In the genomic region with DNA sequence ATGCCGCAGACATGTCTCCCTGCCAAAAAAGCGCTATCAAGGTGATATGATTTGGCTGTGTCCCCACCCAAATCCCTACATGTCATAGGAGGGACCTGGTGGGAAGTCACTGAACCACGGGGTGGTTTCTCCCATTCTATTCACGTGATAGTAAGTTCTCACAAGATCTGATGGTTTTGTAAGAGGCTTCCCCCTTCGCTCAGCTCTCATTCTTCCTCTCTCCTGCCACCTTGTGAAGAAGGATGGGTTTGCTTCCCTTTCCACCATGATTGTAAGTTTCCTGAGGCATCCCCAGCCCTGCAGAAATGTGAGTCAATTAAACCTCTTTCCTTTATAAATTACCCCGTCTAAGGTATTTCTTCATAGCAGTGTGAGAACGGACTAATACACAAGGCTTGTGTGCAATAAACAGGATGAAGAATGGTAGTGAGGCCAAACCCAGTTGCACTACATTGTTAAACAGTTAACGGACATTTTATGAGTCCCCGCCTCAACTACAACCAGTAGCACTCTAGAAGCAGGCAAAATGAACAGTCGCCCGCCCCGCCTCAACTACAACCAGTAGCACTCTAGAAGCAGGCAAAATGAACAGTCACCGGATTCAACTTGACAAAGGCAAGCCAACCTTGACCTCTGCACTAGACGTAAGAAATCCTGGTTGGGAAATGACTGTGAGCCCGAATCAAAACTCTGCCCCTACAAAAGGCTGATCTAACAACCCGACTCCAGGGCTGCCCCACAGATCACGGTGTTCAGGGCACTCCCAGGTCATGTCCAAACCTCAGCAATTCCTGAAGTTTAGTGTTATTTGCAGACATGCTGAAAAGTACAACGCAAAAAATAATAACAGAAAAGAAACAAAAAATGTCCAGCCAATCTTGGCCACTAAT, we compare ENCODE assay signal across 9 cellular contexts. TPM values are rescaled to one million over a fixed set of nuclear protein-coding genes. Genes with fewer than 3 reads are reported as not detected.
DNase-seq lines count a peak whose midpoint lies in the region; ATAC-seq and TF ChIP-seq lines count a peak whose summit lies in the region.
"Had no signal": no experiment of that assay in that cellular context is flagged by ENCODE, and none has a peak within 500 bp of the region (broad histone marks: within the 10 kb centered on the region; RNA-seq: fewer than 3 reads in every experiment).

No MANE protein-coding gene starts in this region.

- no peak overlapping the region for H3K9ac ChIP-seq in fibroblast of lung (ENCODE audit: insufficient read depth, low read length)

- no peak overlapping the region for H3K27ac ChIP-seq in fibroblast of lung (ENCODE audit: insufficient read depth, low read length)

- peaks cover 78% of the 10 kb centered on the region for H3K36me3 Mint-ChIP-seq in stimulated activated effector memory CD8-positive, alpha-beta T cell treated with anti-CD3 and anti-CD28 coated beads, Interleukin-12 subunit alpha, Interleukin-12 subunit beta, amount 100 ng/mL, for 72 hours
- peaks cover 21% of the 10 kb centered on the region for H3K36me3 Mint-ChIP-seq in activated naive CD8-positive, alpha-beta T cell treated with anti-CD3 and anti-CD28 coated beads, Interleukin-2, amount 50 U/mL, for 24 hours (ENCODE audit: low read depth)

- H3K27me3 Mint-ChIP-seq in activated naive CD8-positive, alpha-beta T cell treated with anti-CD3 and anti-CD28 coated beads, Interleukin-2, amount 50 U/mL, for 24 hours: no peaks in the 10 kb centered on the region

- H3K27me3 ChIP-seq in fibroblast of lung (ENCODE audit: control insufficient read depth, insufficient read depth, low read length): no peaks in the 10 kb centered on the region

- no peaks in the 10 kb centered on the region for H4K20me1 ChIP-seq in fibroblast of lung (ENCODE audit: control insufficient read depth, extremely low read depth, insufficient read depth, low read length)

- H3K4me2 ChIP-seq in fibroblast of lung (ENCODE audit: extremely low read depth, insufficient read depth, low read length): no peak overlapping the region

- peaks cover 1% of the 10 kb centered on the region for H3K36me3 ChIP-seq in fibroblast of lung (ENCODE audit: control insufficient read depth, insufficient read depth, low read length)

- H3K4me1 ChIP-seq in fibroblast of lung (ENCODE audit: control insufficient read depth, extremely low read depth, insufficient read depth, low read length): peaks cover 19% of the 10 kb centered on the region

- H3K4me3 ChIP-seq in fibroblast of lung (replicated peaks in 1 of 4; ENCODE audit: control extremely low read depth in 1 of 4, insufficient read depth in 1 of 4, low read depth in 3 of 4, low read length in 4 of 4): no peak overlapping the region

- peak in 1 of 2 donors; percentile 29 for TF ChIP-seq CTCF in fibroblast of lung (conservative IDR thresholded peaks at IDR 0.05 in 1 of 2, IDR thresholded peaks at IDR 0.05 in 1 of 2; ENCODE audit: low read depth in 1 of 2, low read length in 2 of 2)

- no peaks in the 10 kb centered on the region for H3K79me2 ChIP-seq in fibroblast of lung (ENCODE audit: control insufficient read depth, insufficient read depth, low read length)

- H3K4me3 Mint-ChIP-seq in stimulated activated effector memory CD8-positive, alpha-beta T cell treated with anti-CD3 and anti-CD28 coated beads, Interleukin-12 subunit alpha, Interleukin-12 subunit beta, amount 100 ng/mL, for 72 hours: no peak overlapping the region
- no peak overlapping the region for H3K4me3 Mint-ChIP-seq in activated naive CD8-positive, alpha-beta T cell treated with anti-CD3 and anti-CD28 coated beads, Interleukin-2, amount 50 U/mL, for 24 hours

- peak overlapping the region; percentile 39 for H3K27ac Mint-ChIP-seq in stimulated activated effector memory CD8-positive, alpha-beta T cell treated with anti-CD3 and anti-CD28 coated beads, Interleukin-12 subunit alpha, Interleukin-12 subunit beta, amount 100 ng/mL, for 72 hours
- no peak overlapping the region for H3K27ac Mint-ChIP-seq in activated naive CD8-positive, alpha-beta T cell treated with anti-CD3 and anti-CD28 coated beads, Interleukin-2, amount 50 U/mL, for 24 hours

- peaks cover 7% of the 10 kb centered on the region for H3K4me1 Mint-ChIP-seq in stimulated activated effector memory CD8-positive, alpha-beta T cell treated with anti-CD3 and anti-CD28 coated beads, Interleukin-12 subunit alpha, Interleukin-12 subunit beta, amount 100 ng/mL, for 72 hours
- no peaks in the 10 kb centered on the region for H3K4me1 Mint-ChIP-seq in activated naive CD8-positive, alpha-beta T cell treated with anti-CD3 and anti-CD28 coated beads, Interleukin-2, amount 50 U/mL, for 24 hours

- no peaks in the 10 kb centered on the region for H3K9me3 Mint-ChIP-seq in stimulated activated effector memory CD8-positive, alpha-beta T cell treated with anti-CD3 and anti-CD28 coated beads, Interleukin-12 subunit alpha, Interleukin-12 subunit beta, amount 100 ng/mL, for 72 hours
- H3K9me3 Mint-ChIP-seq in activated naive CD8-positive, alpha-beta T cell treated with anti-CD3 and anti-CD28 coated beads, Interleukin-2, amount 50 U/mL, for 24 hours: no peaks in the 10 kb centered on the region

- no peaks in the 10 kb centered on the region for H3K9me3 ChIP-seq in fibroblast of lung (ENCODE audit: control insufficient read depth, insufficient read depth, low read depth, low read length)

- peak; percentile 24 for DNase-seq in activated effector memory CD4-positive, alpha-beta T cell treated with anti-CD3 and anti-CD28 coated beads, Interleukin-2, amount 50 U/mL, for 16 hours
- no peak for DNase-seq in activated effector memory CD4-positive, alpha-beta T cell treated with Interleukin-2 at 50 U/mL for 16 hours
- DNase-seq in RKO (ENCODE audit: low spot score) (peak; percentile 22), fibroblast of lung (ENCODE audit: low read depth in 2 of 2) (peak; percentile 35 to 48)
- DNase-seq in stimulated activated effector memory CD8-positive, alpha-beta T cell treated with anti-CD3 and anti-CD28 coated beads, Interleukin-12 subunit alpha, Interleukin-12 subunit beta, amount 100 ng/mL, for 72 hours (ENCODE audit: low spot score in 2 of 2): no peak
- DNase-seq in stimulated activated naive CD4-positive, alpha-beta T cell treated with Interleukin-2 at 50 U/mL for 16 hours (lab: John Stamatoyannopoulos, UW): no peak
- DNase-seq in activated naive CD8-positive, alpha-beta T cell treated with anti-CD3 and anti-CD28 coated beads, Interleukin-2, amount 50 U/mL, for 24 hours: no peak
- DNase-seq: stimulated activated CD4-positive, alpha-beta T cell treated with anti-CD3 and anti-CD28 coated beads, Interleukin-4, amount 100 ng/mL, for 24 hours had no signal

- H2AFZ ChIP-seq in fibroblast of lung (ENCODE audit: low read length): no peak overlapping the region

- ATAC-seq in stimulated activated effector memory CD8-positive, alpha-beta T cell treated with anti-CD3 and anti-CD28 coated beads, Interleukin-12 subunit alpha, Interleukin-12 subunit beta, amount 100 ng/mL, for 72 hours: no peak
- ATAC-seq in activated naive CD8-positive, alpha-beta T cell treated with anti-CD3 and anti-CD28 coated beads, Interleukin-2, amount 50 U/mL, for 24 hours: no peak
- ATAC-seq in GM19324 (IDR thresholded peaks at IDR 0.05; ENCODE audit: low FRiP score, unreplicated experiment): no peak

RNA-seq across cellular contexts. Expression of gene VPS53, which starts 26.3 kb away (rescaled TPM):
- 10.8 and 14.7 TPM in 2 replicates for total RNA-seq in fibroblast of lung
- polyA plus RNA-seq in fibroblast of lung: 32.8 and 41.3 TPM in 2 replicates
- polyA plus RNA-seq in fibroblast of lung (2012): 34.7 and 42.9 TPM in 2 replicates
- 250 and 414 TPM in 2 replicates for polyA minus RNA-seq in fibroblast of lung (ENCODE audit: low replicate concordance)

RNA-seq across cellular contexts. Expression of gene TLCD3A, which starts 44.1 kb away (rescaled TPM):
- 7.6 and 16.4 TPM in 2 replicates for total RNA-seq in fibroblast of lung
- polyA plus RNA-seq in fibroblast of lung: 38.2 and 54.7 TPM in 2 replicates
- 25.1 and 37.4 TPM in 2 replicates for polyA plus RNA-seq in fibroblast of lung (2012)
- 51.5 and 73.5 TPM in 2 replicates for polyA minus RNA-seq in fibroblast of lung (ENCODE audit: low replicate concordance)

Comparison
In these comparisons a context has a peak if more than half of its experiments do, and no peak if none do; other contexts are left out.
1. DNase-seq: peak in activated effector memory CD4-positive, alpha-beta T cell treated with anti-CD3 and anti-CD28 coated beads, Interleukin-2, amount 50 U/mL, for 16 hours (single experiment), RKO (single experiment) and fibroblast of lung (2 of 2); none in activated effector memory CD4-positive, alpha-beta T cell treated with Interleukin-2 at 50 U/mL for 16 hours (single experiment), stimulated activated effector memory CD8-positive, alpha-beta T cell treated with anti-CD3 and anti-CD28 coated beads, Interleukin-12 subunit alpha, Interleukin-12 subunit beta, amount 100 ng/mL, for 72 hours (0 of 2), stimulated activated naive CD4-positive, alpha-beta T cell treated with Interleukin-2 at 50 U/mL for 16 hours (single experiment) and activated naive CD8-positive, alpha-beta T cell treated with anti-CD3 and anti-CD28 coated beads, Interleukin-2, amount 50 U/mL, for 24 hours (single experiment).